8 cellular contexts compared by ENCODE assay signal in the genomic region with DNA sequence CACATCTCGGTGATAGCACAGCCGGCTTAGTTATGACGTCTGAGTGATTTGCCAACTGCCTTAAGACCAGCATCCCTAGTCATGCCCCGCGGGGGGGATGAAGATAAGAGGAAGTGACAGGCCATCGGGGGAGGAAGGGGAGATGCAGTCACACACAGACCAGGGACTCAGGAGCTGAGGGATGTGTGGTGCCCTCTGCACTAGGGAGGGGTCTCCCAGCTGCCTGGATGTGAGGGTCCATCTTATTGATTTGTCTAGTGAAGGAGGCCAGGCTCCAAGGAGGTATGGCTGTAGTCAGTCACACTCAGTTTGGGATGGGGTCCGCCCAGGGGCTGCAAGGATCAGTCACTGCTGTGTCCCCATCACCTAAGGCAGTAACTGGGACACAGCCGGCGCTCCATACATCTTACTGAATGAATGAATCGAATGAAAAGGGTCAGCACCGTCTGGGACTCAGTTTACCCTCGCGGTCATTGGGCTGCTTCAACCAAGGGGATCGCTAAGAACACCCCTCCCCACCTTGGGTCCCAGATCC. TPM values are rescaled to one million over a fixed set of nuclear protein-coding genes. Genes with fewer than 3 reads are reported as not detected.
A peak's percentile ranks its signal among the peaks of the same experiment; 100 is the strongest.
DNase-seq lines count a peak whose midpoint lies in the region; ATAC-seq, FAIRE-seq and TF ChIP-seq lines count a peak whose summit lies in the region.

No MANE protein-coding gene starts in this region.

- DNase-seq in NAMALWA (ENCODE audit: low spot score) (peak; percentile 77), Right ventricle myocardium superior (peak; percentile 71), progenitor cell of endocrine pancreas (ENCODE audit: low spot score, unreplicated experiment) (no peak), GM19239 (ENCODE audit: insufficient read length, low spot score) (no peak)
- no peak for DNase-seq in activated T-helper 2 cell treated with anti-CD3 and anti-CD28 coated beads, Interferon-gamma antibody, Interleukin-2, Interleukin-4, amounts not matched to agents 10 μg/mL and 5 μg/mL and 100 μg/mL, durations not matched to agents 14 hours and 24 hours and 36 hours (ENCODE audit: low spot score)

- no peaks in the 10 kb centered on the region for H3K27me3 Mint-ChIP-seq in activated T-helper 2 cell treated with anti-CD3 and anti-CD28 coated beads, Interferon-gamma antibody, Interleukin-2, Interleukin-4, amounts not matched to agents 10 μg/mL and 5 μg/mL and 100 μg/mL, durations not matched to agents 14 hours and 24 hours and 36 hours (ENCODE audit: low read depth)
- no peaks in the 10 kb centered on the region for H3K27me3 Mint-ChIP-seq in progenitor cell of endocrine pancreas

- H3K4me1 Mint-ChIP-seq in activated T-helper 2 cell treated with anti-CD3 and anti-CD28 coated beads, Interferon-gamma antibody, Interleukin-2, Interleukin-4, amounts not matched to agents 10 μg/mL and 5 μg/mL and 100 μg/mL, durations not matched to agents 14 hours and 24 hours and 36 hours (ENCODE audit: low read depth): peaks cover 33% of the 10 kb centered on the region
- peaks cover 16% of the 10 kb centered on the region for H3K4me1 Mint-ChIP-seq in progenitor cell of endocrine pancreas (ENCODE audit: low read depth)

- H3K27ac Mint-ChIP-seq in activated T-helper 2 cell treated with anti-CD3 and anti-CD28 coated beads, Interferon-gamma antibody, Interleukin-2, Interleukin-4, amounts not matched to agents 10 μg/mL and 5 μg/mL and 100 μg/mL, durations not matched to agents 14 hours and 24 hours and 36 hours: peak overlapping the region; percentile 65
- peak overlapping the region; percentile 22 for H3K27ac Mint-ChIP-seq in progenitor cell of endocrine pancreas

- TF ChIP-seq CTCF in progenitor cell of endocrine pancreas (IDR thresholded peaks at IDR 0.05; ENCODE audit: unreplicated experiment): no peak

- intact Hi-C loops in activated T-helper 2 cell treated with anti-CD3 and anti-CD28 coated beads, Interferon-gamma antibody, Interleukin-2, Interleukin-4, amounts not matched to agents 10 μg/mL and 5 μg/mL and 100 μg/mL, durations not matched to agents 14 hours and 24 hours and 36 hours (cut with micrococcal nuclease): loop anchor here (1.0 to 2.0 kb wide), 4 partner anchors 20 to 37 kb away; a partner anchor contains a TSS
- intact Hi-C loops in Right ventricle myocardium superior (cut with DNase I): no loop called here

- H3K4me1 ChIP-seq in ES-I3 (ENCODE audit: insufficient read depth, low read length): peaks cover 10% of the 10 kb centered on the region; the same call in 1 of the 2 replicates

- H3K9ac ChIP-seq in ES-I3 (ENCODE audit: low read depth, low read length): peak overlapping the region; percentile 47; the same call in 1 of the 2 replicates

- H3K36me3 Mint-ChIP-seq in activated T-helper 2 cell treated with anti-CD3 and anti-CD28 coated beads, Interferon-gamma antibody, Interleukin-2, Interleukin-4, amounts not matched to agents 10 μg/mL and 5 μg/mL and 100 μg/mL, durations not matched to agents 14 hours and 24 hours and 36 hours (ENCODE audit: low read depth): no peaks in the 10 kb centered on the region
- no peaks in the 10 kb centered on the region for H3K36me3 Mint-ChIP-seq in progenitor cell of endocrine pancreas (ENCODE audit: insufficient read depth)

- no peaks in the 10 kb centered on the region for H3K9me3 Mint-ChIP-seq in activated T-helper 2 cell treated with anti-CD3 and anti-CD28 coated beads, Interferon-gamma antibody, Interleukin-2, Interleukin-4, amounts not matched to agents 10 μg/mL and 5 μg/mL and 100 μg/mL, durations not matched to agents 14 hours and 24 hours and 36 hours
- no peaks in the 10 kb centered on the region for H3K9me3 Mint-ChIP-seq in progenitor cell of endocrine pancreas (ENCODE audit: low read depth)

- H3K4me3 Mint-ChIP-seq in activated T-helper 2 cell treated with anti-CD3 and anti-CD28 coated beads, Interferon-gamma antibody, Interleukin-2, Interleukin-4, amounts not matched to agents 10 μg/mL and 5 μg/mL and 100 μg/mL, durations not matched to agents 14 hours and 24 hours and 36 hours (ENCODE audit: low read depth): peak overlapping the region; percentile 76
- H3K4me3 Mint-ChIP-seq in progenitor cell of endocrine pancreas (ENCODE audit: low read depth): peak overlapping the region; percentile 83

- FAIRE-seq in GM19239 (lab: Jason Lieb, UNC): no peak

- no peaks in the 10 kb centered on the region for H3K9me3 ChIP-seq in ES-I3 (ENCODE audit: control insufficient read depth, insufficient read depth, low read length)

- ATAC-seq in Right ventricle myocardium superior (ENCODE audit: poor library complexity): no peak
- ATAC-seq in HG02588 (IDR thresholded peaks at IDR 0.05; ENCODE audit: unreplicated experiment): no peak
- ATAC-seq in HG02981 (IDR thresholded peaks at IDR 0.05; ENCODE audit: unreplicated experiment): no peak

- H3K36me3 ChIP-seq in ES-I3 (ENCODE audit: insufficient read depth, low read length): no peaks in the 10 kb centered on the region

RNA-seq across cellular contexts. Expression of a gene that starts 19.3 kb away (rescaled TPM):
- 114 and 118 TPM in 2 replicates for total RNA-seq in activated T-helper 2 cell treated with anti-CD3 and anti-CD28 coated beads, Interferon-gamma antibody, Interleukin-2, Interleukin-4, amounts not matched to agents 10 μg/mL and 5 μg/mL and 100 μg/mL, durations not matched to agents 14 hours and 24 hours and 36 hours
- total RNA-seq in Right ventricle myocardium superior: 163 TPM
- 58.5 and 64.8 TPM in 2 replicates for total RNA-seq in progenitor cell of endocrine pancreas

RNA-seq across cellular contexts. Expression of a gene that starts 24.8 kb away (rescaled TPM):
- total RNA-seq in activated T-helper 2 cell treated with anti-CD3 and anti-CD28 coated beads, Interferon-gamma antibody, Interleukin-2, Interleukin-4, amounts not matched to agents 10 μg/mL and 5 μg/mL and 100 μg/mL, durations not matched to agents 14 hours and 24 hours and 36 hours: 10.2 and 10.9 TPM in 2 replicates
- total RNA-seq in Right ventricle myocardium superior (0.51 TPM), progenitor cell of endocrine pancreas (5.3 and 7.3 TPM in 2 replicates)

RNA-seq across cellular contexts. Expression of a gene that starts 36.5 kb away (rescaled TPM):
- 16.1 and 16.7 TPM in 2 replicates for total RNA-seq in activated T-helper 2 cell treated with anti-CD3 and anti-CD28 coated beads, Interferon-gamma antibody, Interleukin-2, Interleukin-4, amounts not matched to agents 10 μg/mL and 5 μg/mL and 100 μg/mL, durations not matched to agents 14 hours and 24 hours and 36 hours
- total RNA-seq in Right ventricle myocardium superior (7.7 TPM), progenitor cell of endocrine pancreas (7.4 and 8.9 TPM in 2 replicates)

RNA-seq across cellular contexts. Expression of a gene that starts 38.1 kb away (rescaled TPM):
- 12.8 and 16.6 TPM in 2 replicates for total RNA-seq in activated T-helper 2 cell treated with anti-CD3 and anti-CD28 coated beads, Interferon-gamma antibody, Interleukin-2, Interleukin-4, amounts not matched to agents 10 μg/mL and 5 μg/mL and 100 μg/mL, durations not matched to agents 14 hours and 24 hours and 36 hours
- total RNA-seq in Right ventricle myocardium superior (207 TPM), progenitor cell of endocrine pancreas (24.2 and 27.2 TPM in 2 replicates)

RNA-seq across cellular contexts. Expression of a gene that starts 53.9 kb away (rescaled TPM):
- total RNA-seq in activated T-helper 2 cell treated with anti-CD3 and anti-CD28 coated beads, Interferon-gamma antibody, Interleukin-2, Interleukin-4, amounts not matched to agents 10 μg/mL and 5 μg/mL and 100 μg/mL, durations not matched to agents 14 hours and 24 hours and 36 hours: 4.0 and 8.1 TPM in 2 replicates
- total RNA-seq in Right ventricle myocardium superior (29.9 TPM), progenitor cell of endocrine pancreas (17.9 and 21.6 TPM in 2 replicates)

Comparison
In these comparisons a context has a peak if more than half of its experiments do, and no peak if none do; other contexts are left out.
1. DNase-seq: peak in NAMALWA (single experiment) and Right ventricle myocardium superior (single experiment); none in activated T-helper 2 cell treated with anti-CD3 and anti-CD28 coated beads, Interferon-gamma antibody, Interleukin-2, Interleukin-4, amounts not matched to agents 10 μg/mL and 5 μg/mL and 100 μg/mL, durations not matched to agents 14 hours and 24 hours and 36 hours (single experiment), progenitor cell of endocrine pancreas (single experiment) and GM19239 (single experiment).